In genomic region chr4:40200881-40201797, GRCh38 we compare ENCODE assay signal across 8 cellular contexts. TPM values are rescaled to one million over a fixed set of nuclear protein-coding genes. Genes with fewer than 3 reads are reported as not detected.
DNase-seq lines count a peak whose midpoint lies in the region; ATAC-seq and TF ChIP-seq lines count a peak whose summit lies in the region.

No MANE protein-coding gene starts in this region.

- H3K27me3 Mint-ChIP-seq in activated CD4-positive, alpha-beta memory T cell treated with anti-CD3 and anti-CD28 coated beads for 36 hours = no peaks in the 10 kb centered on the region
- peaks cover 0 to 5% (median 0%) of the 10 kb centered on the region in 5 donors for H3K27me3 Mint-ChIP-seq in naive thymus-derived CD4-positive, alpha-beta T cell

- POLR2A ChIA-PET in activated CD4-positive, alpha-beta memory T cell treated with anti-CD3 and anti-CD28 coated beads for 36 hours (lab: Charles Lee) = interaction anchor here (0.6 to 6.8 kb wide), 26 partner anchors 10 to 501 kb away, joined by 3 to 97 read pairs (median 11); partner anchors contain the start of gene N4BP2
- POLR2A ChIA-PET in naive thymus-derived CD4-positive, alpha-beta T cell (lab: Charles Lee) = interaction anchor here (0.8 to 8.1 kb wide), 20 partner anchors 9 to 124 kb away, joined by 4 to 238 read pairs (median 14); no protein-coding TSS in a partner anchor

- H3K36me3 ChIP-seq in GM06990 (ENCODE audit: control insufficient read depth, insufficient read depth, low read length) = peaks cover 1% of the 10 kb centered on the region; the same call in 1 of the 2 replicates
- peaks cover 0 to 27% (median 5%) of the 10 kb centered on the region in 3 experiments for H3K36me3 ChIP-seq in naive thymus-derived CD4-positive, alpha-beta T cell (ENCODE audit: control insufficient read depth in 2 of 3, insufficient read depth in 3 of 3, low read length in 3 of 3)

- DNase-seq in GM06990 (ENCODE audit: extremely low read depth, insufficient read length) (peak; percentile 54), LNCaP clone FGC (ENCODE audit: low read depth) (peak; percentile 4), NCI-H1694 treated with DMSO at 0.1 percent for 48 hours (lab: John Stamatoyannopoulos, UW) (no peak), glomerular visceral epithelial cell (ENCODE audit: extremely low spot score) (no peak)
- no peak for DNase-seq in activated CD4-positive, alpha-beta memory T cell treated with anti-CD3 and anti-CD28 coated beads for 36 hours
- DNase-seq in naive thymus-derived CD4-positive, alpha-beta T cell = peak in 3 of 9 donors; percentile 48 to 72 (median 55)
- no peak for DNase-seq in activated CD8-positive, alpha-beta memory T cell treated with anti-CD3 and anti-CD28 coated beads, Interleukin-2, amount 50 U/mL, for 48 hours

- no peaks in the 10 kb centered on the region for H3K27me3 ChIP-seq in GM06990 (replicated peaks; ENCODE audit: control insufficient read depth, insufficient read depth, low read length)
- no peaks in the 10 kb centered on the region for H3K27me3 ChIP-seq in naive thymus-derived CD4-positive, alpha-beta T cell (ENCODE audit: control insufficient read depth in 2 of 2, insufficient read depth in 2 of 2, low read length in 2 of 2)

- H3K9me3 Mint-ChIP-seq in activated CD4-positive, alpha-beta memory T cell treated with anti-CD3 and anti-CD28 coated beads for 36 hours = no peaks in the 10 kb centered on the region
- peaks cover 0 to 3% (median 0%) of the 10 kb centered on the region in 11 donors for H3K9me3 Mint-ChIP-seq in naive thymus-derived CD4-positive, alpha-beta T cell

- peak overlapping the region; percentile 100 for H3K27ac ChIP-seq in naive thymus-derived CD4-positive, alpha-beta T cell (ENCODE audit: low read depth, low read length)

- H3K4me3 Mint-ChIP-seq in activated CD4-positive, alpha-beta memory T cell treated with anti-CD3 and anti-CD28 coated beads for 36 hours = peak overlapping the region; percentile 93
- H3K4me3 Mint-ChIP-seq in naive thymus-derived CD4-positive, alpha-beta T cell = peak overlapping the region; percentile 96 to 100 (median 99)

- intact Hi-C loops in activated CD4-positive, alpha-beta memory T cell treated with anti-CD3 and anti-CD28 coated beads for 36 hours (cut with micrococcal nuclease) = loop anchor here (1.0 to 10.0 kb wide), 14 partner anchors 7 to 1166 kb away; partner anchors contain the start of genes LIAS, PDS5A, RPL9 and TMEM156
- intact Hi-C loops in naive thymus-derived CD4-positive, alpha-beta T cell (cut with micrococcal nuclease) = loop anchor here (1.0 to 5.0 kb wide), 8 partner anchors 10 to 504 kb away; partner anchors contain the start of gene UBE2K (in 1 of the 2)

- peak overlapping the region; percentile 98 for H3K27ac Mint-ChIP-seq in activated CD4-positive, alpha-beta memory T cell treated with anti-CD3 and anti-CD28 coated beads for 36 hours
- peak overlapping the region; percentile 98 to 100 (median 99) for H3K27ac Mint-ChIP-seq in naive thymus-derived CD4-positive, alpha-beta T cell

- no peak for TF ChIP-seq CTCF in GM06990 (IDR thresholded peaks at IDR 0.05; ENCODE audit: insufficient read depth, low read length, poor library complexity, severe bottlenecking)
- TF ChIP-seq CTCF in LNCaP clone FGC (IDR thresholded peaks at IDR 0.05; ENCODE audit: control insufficient read depth, extremely low read depth, insufficient read depth) = no peak

- peak overlapping the region; percentile 89 for H3K4me3 ChIP-seq in GM06990 (replicated peaks; ENCODE audit: low read depth, low read length)
- H3K4me3 ChIP-seq in LNCaP clone FGC (ENCODE audit: low read depth, low read length) = no peak overlapping the region
- H3K4me3 ChIP-seq in naive thymus-derived CD4-positive, alpha-beta T cell (ENCODE audit: low read length) = peak overlapping the region; percentile 96

- CTCF ChIA-PET in activated CD4-positive, alpha-beta memory T cell treated with anti-CD3 and anti-CD28 coated beads for 36 hours (lab: Charles Lee) = interaction anchor here (0.6 to 2.4 kb wide), 9 partner anchors 10 to 145 kb away, joined by 3 to 18 read pairs (median 5); no protein-coding TSS in a partner anchor
- CTCF ChIA-PET in naive thymus-derived CD4-positive, alpha-beta T cell (lab: Charles Lee) = interaction anchor here (0.7 to 4.4 kb wide), 9 partner anchors 9 to 116 kb away, joined by 3 to 12 read pairs (median 5); no protein-coding TSS in a partner anchor

- H3K36me3 Mint-ChIP-seq in activated CD4-positive, alpha-beta memory T cell treated with anti-CD3 and anti-CD28 coated beads for 36 hours = peaks cover 82% of the 10 kb centered on the region
- H3K36me3 Mint-ChIP-seq in naive thymus-derived CD4-positive, alpha-beta T cell = peaks cover 15 to 76% (median 63%) of the 10 kb centered on the region in 5 donors

- peak; percentile 15 for ATAC-seq in naive thymus-derived CD4-positive, alpha-beta T cell
- ATAC-seq in HG02870 (IDR thresholded peaks at IDR 0.05; ENCODE audit: unreplicated experiment) = no peak

- no peaks in the 10 kb centered on the region for H3K9me3 ChIP-seq in naive thymus-derived CD4-positive, alpha-beta T cell (ENCODE audit: control insufficient read depth in 2 of 3, low read length in 3 of 3)

- peaks cover 13 to 19% of the 10 kb centered on the region in 2 donors for H3K4me1 ChIP-seq in naive thymus-derived CD4-positive, alpha-beta T cell (ENCODE audit: control insufficient read depth in 2 of 2, insufficient read depth in 2 of 2, low read length in 2 of 2)

- H3K4me1 Mint-ChIP-seq in activated CD4-positive, alpha-beta memory T cell treated with anti-CD3 and anti-CD28 coated beads for 36 hours (ENCODE audit: low read depth) = peaks cover 39% of the 10 kb centered on the region
- H3K4me1 Mint-ChIP-seq in naive thymus-derived CD4-positive, alpha-beta T cell = peaks cover 37 to 53% (median 46%) of the 10 kb centered on the region in 7 donors

RNA-seq across cellular contexts. Expression of gene RHOH, which starts 4.3 kb away (rescaled TPM):
- total RNA-seq in activated CD4-positive, alpha-beta memory T cell treated with anti-CD3 and anti-CD28 coated beads for 36 hours = 10 to 100 TPM; 97.5 to 98.6 TPM
- total RNA-seq in naive thymus-derived CD4-positive, alpha-beta T cell = 100 to 1,000 TPM; 160 to 370 (median 250) TPM
- 100 to 1,000 TPM; 393 to 479 TPM for polyA plus RNA-seq in naive thymus-derived CD4-positive, alpha-beta T cell

Comparison
In these comparisons a context has a peak if more than half of its experiments do, and no peak if none do; other contexts are left out.
1. DNase-seq: peak in GM06990 (single experiment) and LNCaP clone FGC (single experiment); none in activated CD4-positive, alpha-beta memory T cell treated with anti-CD3 and anti-CD28 coated beads for 36 hours (single experiment), activated CD8-positive, alpha-beta memory T cell treated with anti-CD3 and anti-CD28 coated beads, Interleukin-2, amount 50 U/mL, for 48 hours (single experiment), NCI-H1694 treated with DMSO at 0.1 percent for 48 hours (single experiment) and glomerular visceral epithelial cell (single experiment).